Comparison of ENCODE assay signal across 1 cellular context in genomic region chr3:66495633-66496032, GRCh38.
TF ChIP-seq lines count a peak whose summit lies in the region.

No MANE protein-coding gene starts in this region.

TF ChIP-seq in GM23338, 12 proteins besides CTCF, POLR2A, EP300 and RAD21 (continued from another document):
- TF ChIP-seq, protein P1, sequence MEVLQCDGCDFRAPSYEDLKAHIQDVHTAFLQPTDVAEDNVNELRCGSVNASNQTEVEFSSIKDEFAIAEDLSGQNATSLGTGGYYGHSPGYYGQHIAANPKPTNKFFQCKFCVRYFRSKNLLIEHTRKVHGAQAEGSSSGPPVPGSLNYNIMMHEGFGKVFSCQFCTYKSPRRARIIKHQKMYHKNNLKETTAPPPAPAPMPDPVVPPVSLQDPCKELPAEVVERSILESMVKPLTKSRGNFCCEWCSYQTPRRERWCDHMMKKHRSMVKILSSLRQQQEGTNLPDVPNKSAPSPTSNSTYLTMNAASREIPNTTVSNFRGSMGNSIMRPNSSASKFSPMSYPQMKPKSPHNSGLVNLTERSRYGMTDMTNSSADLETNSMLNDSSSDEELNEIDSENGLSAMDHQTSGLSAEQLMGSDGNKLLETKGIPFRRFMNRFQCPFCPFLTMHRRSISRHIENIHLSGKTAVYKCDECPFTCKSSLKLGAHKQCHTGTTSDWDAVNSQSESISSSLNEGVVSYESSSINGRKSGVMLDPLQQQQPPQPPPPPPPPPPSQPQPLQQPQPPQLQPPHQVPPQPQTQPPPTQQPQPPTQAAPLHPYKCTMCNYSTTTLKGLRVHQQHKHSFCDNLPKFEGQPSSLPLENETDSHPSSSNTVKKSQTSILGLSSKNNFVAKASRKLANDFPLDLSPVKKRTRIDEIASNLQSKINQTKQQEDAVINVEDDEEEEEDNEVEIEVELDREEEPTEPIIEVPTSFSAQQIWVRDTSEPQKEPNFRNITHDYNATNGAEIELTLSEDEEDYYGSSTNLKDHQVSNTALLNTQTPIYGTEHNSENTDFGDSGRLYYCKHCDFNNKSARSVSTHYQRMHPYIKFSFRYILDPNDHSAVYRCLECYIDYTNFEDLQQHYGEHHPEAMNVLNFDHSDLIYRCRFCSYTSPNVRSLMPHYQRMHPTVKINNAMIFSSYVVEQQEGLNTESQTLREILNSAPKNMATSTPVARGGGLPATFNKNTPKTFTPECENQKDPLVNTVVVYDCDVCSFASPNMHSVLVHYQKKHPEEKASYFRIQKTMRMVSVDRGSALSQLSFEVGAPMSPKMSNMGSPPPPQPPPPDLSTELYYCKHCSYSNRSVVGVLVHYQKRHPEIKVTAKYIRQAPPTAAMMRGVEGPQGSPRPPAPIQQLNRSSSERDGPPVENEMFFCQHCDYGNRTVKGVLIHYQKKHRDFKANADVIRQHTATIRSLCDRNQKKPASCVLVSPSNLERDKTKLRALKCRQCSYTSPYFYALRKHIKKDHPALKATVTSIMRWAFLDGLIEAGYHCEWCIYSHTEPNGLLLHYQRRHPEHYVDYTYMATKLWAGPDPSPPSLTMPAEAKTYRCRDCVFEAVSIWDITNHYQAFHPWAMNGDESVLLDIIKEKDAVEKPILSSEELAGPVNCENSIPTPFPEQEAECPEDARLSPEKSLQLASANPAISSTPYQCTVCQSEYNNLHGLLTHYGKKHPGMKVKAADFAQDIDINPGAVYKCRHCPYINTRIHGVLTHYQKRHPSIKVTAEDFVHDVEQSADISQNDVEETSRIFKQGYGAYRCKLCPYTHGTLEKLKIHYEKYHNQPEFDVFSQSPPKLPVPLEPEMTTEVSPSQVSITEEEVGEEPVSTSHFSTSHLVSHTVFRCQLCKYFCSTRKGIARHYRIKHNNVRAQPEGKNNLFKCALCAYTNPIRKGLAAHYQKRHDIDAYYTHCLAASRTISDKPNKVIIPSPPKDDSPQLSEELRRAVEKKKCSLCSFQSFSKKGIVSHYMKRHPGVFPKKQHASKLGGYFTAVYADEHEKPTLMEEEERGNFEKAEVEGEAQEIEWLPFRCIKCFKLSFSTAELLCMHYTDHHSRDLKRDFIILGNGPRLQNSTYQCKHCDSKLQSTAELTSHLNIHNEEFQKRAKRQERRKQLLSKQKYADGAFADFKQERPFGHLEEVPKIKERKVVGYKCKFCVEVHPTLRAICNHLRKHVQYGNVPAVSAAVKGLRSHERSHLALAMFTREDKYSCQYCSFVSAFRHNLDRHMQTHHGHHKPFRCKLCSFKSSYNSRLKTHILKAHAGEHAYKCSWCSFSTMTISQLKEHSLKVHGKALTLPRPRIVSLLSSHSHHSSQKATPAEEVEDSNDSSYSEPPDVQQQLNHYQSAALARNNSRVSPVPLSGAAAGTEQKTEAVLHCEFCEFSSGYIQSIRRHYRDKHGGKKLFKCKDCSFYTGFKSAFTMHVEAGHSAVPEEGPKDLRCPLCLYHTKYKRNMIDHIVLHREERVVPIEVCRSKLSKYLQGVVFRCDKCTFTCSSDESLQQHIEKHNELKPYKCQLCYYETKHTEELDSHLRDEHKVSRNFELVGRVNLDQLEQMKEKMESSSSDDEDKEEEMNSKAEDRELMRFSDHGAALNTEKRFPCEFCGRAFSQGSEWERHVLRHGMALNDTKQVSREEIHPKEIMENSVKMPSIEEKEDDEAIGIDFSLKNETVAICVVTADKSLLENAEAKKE (CRISPR knock-in tag; IDR thresholded peaks at IDR 0.05), result peak; percentile 88
- peak; percentile 58; the same call in 1 of the 2 replicates for TF ChIP-seq NANOG (IDR thresholded peaks at IDR 0.05; ENCODE audit: borderline replicate concordance)
- no peak; the same call in 1 of the 2 replicates for TF ChIP-seq POLR2AphosphoS5 (IDR thresholded peaks at IDR 0.05; ENCODE audit: low read depth)
TF ChIP-seq in GM23338: peak in this region for 2.
